ENCODE assay signal across 7 cellular contexts in genomic region chr9:128486201-128486600, GRCh38.
"Had no signal": no experiment of that assay in that cellular context is flagged by ENCODE, and none has a peak within 500 bp of the region (broad histone marks: within the 10 kb centered on the region; RNA-seq: fewer than 3 reads in every experiment).

No MANE protein-coding gene starts in this region.

- DNase-seq: GM23248, GOT3, IMR-90, KG1 had no signal

- H3K4me3 ChIP-seq: GM23248, HAP-1, K562 had no signal

- ATAC-seq: HCT116, K562 had no signal

- H3K4me1 ChIP-seq: HAP-1 had no signal

- H3K27ac ChIP-seq: GM23248 had no signal

- H3K9me3 ChIP-seq: HAP-1 had no signal
